8 cellular contexts compared by ENCODE assay signal in the genomic region with DNA sequence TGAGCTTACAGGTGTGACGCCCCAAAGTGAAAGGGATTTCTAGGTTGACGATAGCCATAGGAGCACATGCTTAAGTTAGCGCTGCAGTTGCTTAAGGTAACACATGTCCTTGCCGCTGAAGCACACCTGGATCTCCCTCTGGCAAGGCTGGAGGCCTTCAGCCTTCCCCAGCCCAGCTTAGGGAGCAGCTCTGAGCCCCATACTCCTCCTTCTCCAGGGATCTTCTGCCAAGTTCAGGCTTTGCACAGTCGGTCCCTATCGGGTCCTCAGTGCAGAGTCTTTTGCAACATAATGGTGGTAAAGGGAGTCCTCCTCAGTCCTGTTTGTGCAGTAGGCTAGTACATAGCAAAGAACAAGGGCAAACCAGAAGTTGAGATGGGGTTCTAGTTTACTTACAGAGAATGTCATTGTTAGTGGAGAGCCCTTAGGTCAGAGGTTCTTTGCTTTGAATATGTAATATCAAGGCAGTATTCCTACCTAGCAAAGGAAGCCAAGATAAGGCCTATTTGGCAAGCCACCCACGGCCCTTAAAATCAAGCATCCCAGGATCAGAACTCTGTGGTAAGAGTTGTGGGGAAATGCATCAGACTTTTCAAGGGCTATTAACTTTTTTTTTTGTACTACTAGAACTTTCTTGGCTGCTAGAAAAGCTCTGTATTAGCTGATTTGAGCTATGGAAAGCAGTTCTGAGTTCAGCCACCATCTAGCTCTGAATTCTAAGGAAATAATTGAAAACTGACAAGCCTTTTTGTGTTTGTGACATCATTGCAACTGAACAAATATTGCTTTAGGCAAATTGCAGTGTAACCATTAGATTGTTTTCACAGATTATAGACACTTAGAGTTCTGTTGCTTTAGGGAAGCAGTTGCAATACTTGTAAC. TPM values are rescaled to one million over a fixed set of nuclear protein-coding genes. Genes with fewer than 3 reads are reported as not detected.
A peak's percentile ranks its signal among the peaks of the same experiment; 100 is the strongest.
DNase-seq lines count a peak whose midpoint lies in the region; ATAC-seq and TF ChIP-seq lines count a peak whose summit lies in the region.

No MANE protein-coding gene starts in this region.

- no peak overlapping the region for H3K9ac ChIP-seq in Karpas-422 (ENCODE audit: low read length)

- TF ChIP-seq POLR2A in transverse colon (IDR thresholded peaks at IDR 0.05) = no peak

- H3K27ac ChIP-seq in left lung = peak overlapping the region; percentile 96 to 98
- H3K27ac ChIP-seq in transverse colon = peak overlapping the region; percentile 95 to 98 (median 96)
- H3K27ac ChIP-seq in Karpas-422 (ENCODE audit: low read length) = no peak overlapping the region

- H3K9me2 ChIP-seq in Karpas-422 (replicated peaks; ENCODE audit: insufficient read depth, low read length) = no peaks in the 10 kb centered on the region

- in situ Hi-C loops in transverse colon (cut with MboI; ENCODE audit: low pct_ligation_motif_present in 1 of 4, low pct_unique_long_range_greater_than_20kb in 1 of 4, low sequenced_read_pairs in 3 of 4) = loop anchor here in 2 of 4 donors (5.0 to 25.0 kb wide), 2 partner anchors 148 to 158 kb away; no protein-coding TSS in a partner anchor

- peak overlapping the region; percentile 74 to 75 for H3K4me3 ChIP-seq in left lung
- peak overlapping the region in 3 of 4 donors; percentile 68 to 75 (median 71) for H3K4me3 ChIP-seq in transverse colon
- H3K4me3 ChIP-seq in Karpas-422 (ENCODE audit: low read length) = no peak overlapping the region

- no peak for TF ChIP-seq EP300 in transverse colon (IDR thresholded peaks at IDR 0.05; ENCODE audit: low read depth)

- H3K9me3 ChIP-seq in left lung (no peaks in the 10 kb centered on the region), transverse colon (no peaks in the 10 kb centered on the region), Karpas-422 (ENCODE audit: low read length) (no peaks in the 10 kb centered on the region)

- TF ChIP-seq CTCF in left lung (IDR thresholded peaks at IDR 0.05) (no peak), transverse colon (IDR thresholded peaks at IDR 0.05) (no peak)

- H3K4me1 ChIP-seq in left lung = peaks cover 17 to 44% of the 10 kb centered on the region in 2 donors
- peaks cover 4 to 37% (median 25%) of the 10 kb centered on the region in 4 donors for H3K4me1 ChIP-seq in transverse colon
- no peaks in the 10 kb centered on the region for H3K4me1 ChIP-seq in Karpas-422 (ENCODE audit: low read length)

- peak; percentile 63 for DNase-seq in activated CD8-positive, alpha-beta memory T cell treated with anti-CD3 and anti-CD28 coated beads for 24 hours
- DNase-seq in activated CD8-positive, alpha-beta memory T cell treated with anti-CD3 and anti-CD28 coated beads, Interleukin-2, amount 50 U/mL, for 4 hours = no peak
- peak; percentile 58 for DNase-seq in astrocyte of the hippocampus (ENCODE audit: low read depth, low spot score)
- peak in 1 of 2 donors; percentile 61 for DNase-seq in left lung
- peak; percentile 21 for DNase-seq in transverse colon
- DNase-seq in Karpas-422 = no peak

- H3K36me3 ChIP-seq in left lung = peaks cover 0 to 4% of the 10 kb centered on the region in 2 donors
- no peaks in the 10 kb centered on the region for H3K36me3 ChIP-seq in transverse colon
- no peaks in the 10 kb centered on the region for H3K36me3 ChIP-seq in Karpas-422 (ENCODE audit: insufficient read depth, low read length)

- intact Hi-C loops in left lung (cut with DNase I) = loop anchor here in 1 of 2 donors (10.0 kb wide), 1 partner anchor 71 kb away; no protein-coding TSS in a partner anchor
- intact Hi-C loops in transverse colon (cut with DNase I; ENCODE audit: low total_unique reads) = loop anchor here (5.0 kb wide), 1 partner anchor 153 kb away; no protein-coding TSS in a partner anchor

- no peaks in the 10 kb centered on the region for H3K79me2 ChIP-seq in Karpas-422 (ENCODE audit: low read length)

- WGBS in transverse colon (ENCODE audit: low coverage in 1 of 2), 2 donors = 48% methylated on average over 7 of the region's 7 CpGs; no CpG with 5 or more reads in 1 of the 2 donors

- H2AFZ ChIP-seq in Karpas-422 (ENCODE audit: low read length) = no peak overlapping the region

- ATAC-seq in left lung = peak; percentile 42
- no peak for ATAC-seq in GM19351 (IDR thresholded peaks at IDR 0.05; ENCODE audit: unreplicated experiment)
- ATAC-seq in GM19395 (IDR thresholded peaks at IDR 0.05; ENCODE audit: unreplicated experiment) = no peak

- H3K27me3 ChIP-seq in left lung (peaks cover 0 to 26% of the 10 kb centered on the region in 2 donors), transverse colon (no peaks in the 10 kb centered on the region), Karpas-422 (ENCODE audit: low read length) (no peaks in the 10 kb centered on the region)

- no peaks in the 10 kb centered on the region for H4K20me1 ChIP-seq in Karpas-422 (ENCODE audit: insufficient read depth, low read depth, low read length)

- no peak overlapping the region for H3K4me2 ChIP-seq in Karpas-422 (ENCODE audit: low read depth, low read length, poor library complexity, severe bottlenecking)

RNA-seq across cellular contexts. Expression of gene EVA1C, which starts 1.4 kb away (rescaled TPM):
- total RNA-seq in left lung (10 to 100 TPM; 21.8 to 29.8 TPM), transverse colon (10 to 100 TPM in 3 of 4 donors, 1 to 10 TPM in 1; 8.6 to 44.1 (median 33.8) TPM)
- total RNA-seq in Karpas-422 (2014; rRNA removed; shearing (Covaris generic); ENCODE audit: low replicate concordance) = not detected in 2 replicates

RNA-seq across cellular contexts. Expression of gene URB1, which starts 21.1 kb away (rescaled TPM):
- total RNA-seq in left lung (10 to 100 TPM; 13.7 to 15.7 TPM), transverse colon (1 to 10 TPM; 6.4 to 8.7 (median 7.3) TPM)
- 12.7 and 17.0 TPM in 2 replicates for total RNA-seq in Karpas-422 (2014; rRNA removed; shearing (Covaris generic); ENCODE audit: low replicate concordance)

Comparison
In these comparisons a context has a peak if more than half of its experiments do, and no peak if none do; other contexts are left out.
1. DNase-seq: peak in activated CD8-positive, alpha-beta memory T cell treated with anti-CD3 and anti-CD28 coated beads for 24 hours (single experiment), astrocyte of the hippocampus (single experiment) and transverse colon (single experiment); none in activated CD8-positive, alpha-beta memory T cell treated with anti-CD3 and anti-CD28 coated beads, Interleukin-2, amount 50 U/mL, for 4 hours (single experiment) and Karpas-422 (single experiment).